24 cellular contexts compared by ENCODE assay signal in the genomic region with DNA sequence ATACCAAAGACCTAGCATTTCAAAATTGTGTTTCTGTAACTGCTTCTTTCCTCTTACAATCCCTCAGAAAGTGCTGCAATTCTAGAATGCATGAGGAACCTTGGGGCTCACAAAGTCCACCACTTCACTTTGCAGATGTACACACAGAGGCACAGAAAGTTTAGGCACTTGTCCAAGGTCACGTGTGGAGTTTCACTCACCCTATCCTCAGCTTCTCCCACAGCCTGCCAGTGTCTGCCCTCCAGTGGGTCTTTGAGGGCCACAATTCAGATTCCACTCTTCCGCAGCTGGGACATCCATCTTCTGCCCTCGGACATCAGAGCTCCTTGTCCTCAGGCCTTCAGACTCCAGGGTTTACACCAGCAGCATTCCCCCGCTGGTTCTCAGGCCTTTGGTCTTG.
DNase-seq lines count a peak whose midpoint lies in the region; ATAC-seq and TF ChIP-seq lines count a peak whose summit lies in the region.
"Had no signal": no experiment of that assay in that cellular context is flagged by ENCODE, and none has a peak within 500 bp of the region (broad histone marks: within the 10 kb centered on the region; RNA-seq: fewer than 3 reads in every experiment).

No MANE protein-coding gene starts in this region.

- no peak for TF ChIP-seq CTCF in esophagus muscularis mucosa (IDR thresholded peaks at IDR 0.05)
- no peak for TF ChIP-seq CTCF in neutrophil (IDR thresholded peaks at IDR 0.05)

- H3K27ac ChIP-seq in esophagus muscularis mucosa (replicated peaks in 1 of 4) = no peak overlapping the region
- H3K27ac ChIP-seq in neutrophil = peak overlapping the region; percentile 36
- H3K27ac ChIP-seq in naive thymus-derived CD4-positive, alpha-beta T cell (ENCODE audit: low read depth, low read length) = no peak overlapping the region
- H3K27ac ChIP-seq: BLaER1 had no signal

- POLR2A ChIA-PET in naive thymus-derived CD4-positive, alpha-beta T cell (lab: Charles Lee) = interaction anchor here (0.6 kb wide), 1 partner anchor 240 kb away, joined by 3 read pairs; no protein-coding TSS in a partner anchor

- H3K4me1 Mint-ChIP-seq in naive thymus-derived CD4-positive, alpha-beta T cell = no peaks in the 10 kb centered on the region
- H3K4me1 Mint-ChIP-seq: CD4-positive, alpha-beta memory T cell; CD4-positive, CD25-positive, alpha-beta regulatory T cell; CD8-positive, alpha-beta memory T cell had no signal

- H3K4me3 Mint-ChIP-seq in naive thymus-derived CD4-positive, alpha-beta T cell = no peak overlapping the region
- H3K4me3 Mint-ChIP-seq: CD14-positive monocyte; CD4-positive, alpha-beta memory T cell; CD4-positive, CD25-positive, alpha-beta regulatory T cell; CD8-positive, alpha-beta memory T cell had no signal

- no peaks in the 10 kb centered on the region for H3K27me3 ChIP-seq in esophagus muscularis mucosa
- no peaks in the 10 kb centered on the region for H3K27me3 ChIP-seq in neutrophil
- no peaks in the 10 kb centered on the region for H3K27me3 ChIP-seq in naive thymus-derived CD4-positive, alpha-beta T cell (ENCODE audit: control insufficient read depth in 2 of 2, insufficient read depth in 2 of 2, low read length in 2 of 2)
- H3K27me3 ChIP-seq: BE2C, BLaER1 had no signal

- peaks cover 25 to 38% (median 38%) of the 10 kb centered on the region in 4 donors for H3K4me1 ChIP-seq in esophagus muscularis mucosa
- peaks cover 34 to 42% of the 10 kb centered on the region in 2 experiments for H3K4me1 ChIP-seq in neutrophil (ENCODE audit: control insufficient read depth in 1 of 2, insufficient read depth in 1 of 2, low read depth in 1 of 2, low read length in 1 of 2)
- no peaks in the 10 kb centered on the region for H3K4me1 ChIP-seq in naive thymus-derived CD4-positive, alpha-beta T cell (ENCODE audit: control insufficient read depth in 2 of 2, insufficient read depth in 2 of 2, low read length in 2 of 2)
- H3K4me1 ChIP-seq: BE2C had no signal

- H3K4me3 ChIP-seq in esophagus muscularis mucosa (no peak overlapping the region), neutrophil (ENCODE audit: low read depth in 1 of 2, low read length in 1 of 2) (no peak overlapping the region)
- no peak overlapping the region for H3K4me3 ChIP-seq in naive thymus-derived CD4-positive, alpha-beta T cell (ENCODE audit: low read length)
- H3K4me3 ChIP-seq: BLaER1 had no signal

- CTCF ChIA-PET in naive thymus-derived CD4-positive, alpha-beta T cell (lab: Charles Lee) = no interaction called here

- no peak for TF ChIP-seq EP300 in esophagus muscularis mucosa (IDR thresholded peaks at IDR 0.05)

- H3K36me3 ChIP-seq in esophagus muscularis mucosa = no peaks in the 10 kb centered on the region
- no peaks in the 10 kb centered on the region for H3K36me3 ChIP-seq in neutrophil
- H3K36me3 ChIP-seq in naive thymus-derived CD4-positive, alpha-beta T cell (ENCODE audit: control insufficient read depth in 2 of 3, insufficient read depth in 3 of 3, low read length in 3 of 3) = no peaks in the 10 kb centered on the region
- H3K36me3 ChIP-seq: BE2C, BLaER1 had no signal

- TF ChIP-seq POLR2A in esophagus muscularis mucosa (IDR thresholded peaks at IDR 0.05; ENCODE audit: low read depth) = no peak

- no peaks in the 10 kb centered on the region for H3K36me3 Mint-ChIP-seq in naive thymus-derived CD4-positive, alpha-beta T cell
- H3K36me3 Mint-ChIP-seq: CD14-positive monocyte; CD4-positive, alpha-beta memory T cell; CD4-positive, CD25-positive, alpha-beta regulatory T cell; CD8-positive, alpha-beta memory T cell had no signal

- H3K27me3 Mint-ChIP-seq in naive thymus-derived CD4-positive, alpha-beta T cell = peaks cover 0 to 10% (median 0%) of the 10 kb centered on the region in 5 donors
- H3K27me3 Mint-ChIP-seq: CD8-positive, alpha-beta memory T cell had no signal

- no peaks in the 10 kb centered on the region for H3K9me3 ChIP-seq in esophagus muscularis mucosa
- no peaks in the 10 kb centered on the region for H3K9me3 ChIP-seq in neutrophil
- no peaks in the 10 kb centered on the region for H3K9me3 ChIP-seq in naive thymus-derived CD4-positive, alpha-beta T cell (ENCODE audit: control insufficient read depth in 2 of 3, low read length in 3 of 3)
- H3K9me3 ChIP-seq: BE2C, BLaER1 had no signal

- WGBS in esophagus muscularis mucosa = 92% methylated on average over 4 of the region's 4 CpGs

- DNase-seq in esophagus muscularis mucosa (ENCODE audit: extremely low spot score) (peak; percentile 57), sciatic nerve (ENCODE audit: low spot score) (peak; percentile 21), retina (no peak)
- DNase-seq in naive thymus-derived CD4-positive, alpha-beta T cell = no peak
- DNase-seq in activated CD8-positive, alpha-beta memory T cell treated with anti-CD3 and anti-CD28 coated beads, Interleukin-2, amount 50 U/mL, for 48 hours = no peak
- DNase-seq: 8988T; ACHN; BE2C; C1 segment of cervical spinal cord; CD4-positive, alpha-beta memory T cell; CD4-positive, CD25-positive, alpha-beta regulatory T cell; CD8-positive, alpha-beta memory T cell; COR-L47; DMS 273 treated with DMSO at 0.1 percent for 48 hours; DMS153; DMS53; DMS79; DND-41; EL; GDM1 had no signal

- ATAC-seq in sciatic nerve = no peak
- no peak for ATAC-seq in naive thymus-derived CD4-positive, alpha-beta T cell
- no peak for ATAC-seq in GM21723 (IDR thresholded peaks at IDR 0.05; ENCODE audit: unreplicated experiment)

- H3K9me3 Mint-ChIP-seq in naive thymus-derived CD4-positive, alpha-beta T cell = no peaks in the 10 kb centered on the region
- H3K9me3 Mint-ChIP-seq: CD14-positive monocyte; CD4-positive, alpha-beta memory T cell had no signal

- intact Hi-C loops in esophagus muscularis mucosa (cut with DNase I) = no loop called here
- intact Hi-C loops in sciatic nerve (cut with DNase I) = no loop called here
- intact Hi-C loops in naive thymus-derived CD4-positive, alpha-beta T cell (cut with micrococcal nuclease) = no loop called here

- H3K27ac Mint-ChIP-seq in naive thymus-derived CD4-positive, alpha-beta T cell = no peak overlapping the region
- H3K27ac Mint-ChIP-seq: CD4-positive, CD25-positive, alpha-beta regulatory T cell; CD8-positive, alpha-beta memory T cell had no signal

Comparison
In these comparisons a context has a peak if more than half of its experiments do, and no peak if none do; other contexts are left out.
1. DNase-seq: peak in esophagus muscularis mucosa (single experiment) and sciatic nerve (single experiment); none in naive thymus-derived CD4-positive, alpha-beta T cell (0 of 9), retina (single experiment) and activated CD8-positive, alpha-beta memory T cell treated with anti-CD3 and anti-CD28 coated beads, Interleukin-2, amount 50 U/mL, for 48 hours (single experiment).